In genomic region chr22:28678778-28679610, GRCh38 we compare ENCODE assay signal across 8 cellular contexts. TPM values are rescaled to one million over a fixed set of nuclear protein-coding genes. Genes with fewer than 3 reads are reported as not detected.
DNase-seq lines count a peak whose midpoint lies in the region; TF ChIP-seq lines count a peak whose summit lies in the region.
"Not testable (repeated sequence)": the region's sequence is repeated elsewhere in the genome, so short reads cannot be mapped to it uniquely, and the experiment has no call there.

No MANE protein-coding gene starts in this region.

- peak overlapping the region; percentile 30 for H3K9ac ChIP-seq in rectal smooth muscle tissue (ENCODE audit: low read length)

- H3K27ac ChIP-seq in rectal smooth muscle tissue (ENCODE audit: low read depth, low read length) (peak overlapping the region; percentile 40), urinary bladder (ENCODE audit: low read depth) (peak overlapping the region; percentile 43)

- H3K36me3 ChIP-seq in rectal smooth muscle tissue (ENCODE audit: control insufficient read depth, insufficient read depth, low read length); urinary bladder (ENCODE audit: insufficient read depth): not testable (repeated sequence)

- not testable (repeated sequence) for H3K27me3 Mint-ChIP-seq in brain

- peak overlapping the region; percentile 49 to 85 (median 74) for H3K27ac Mint-ChIP-seq in brain

- peaks cover 22% of the 10 kb centered on the region for H3K36me3 Mint-ChIP-seq in brain

- DNase-seq in EL (peak; percentile 26), NCI-H2081 (lab: John Stamatoyannopoulos, UW) (peak; percentile 29 to 33), globus pallidus (ENCODE audit: low spot score) (peak; percentile 8), lung microvascular endothelial cell (ENCODE audit: low read depth in 2 of 2) (peak; percentile 9 to 47)
- peak; percentile 30 for DNase-seq in activated CD4-positive, CD25-positive, alpha-beta regulatory T cell treated with anti-CD3 and anti-CD28 coated beads, Interleukin-2, amount 50 U/mL, for 72 hours

- not testable (repeated sequence) for H3K4me1 ChIP-seq in rectal smooth muscle tissue (ENCODE audit: control insufficient read depth, insufficient read depth, low read length); urinary bladder (ENCODE audit: insufficient read depth)

- H3K4me3 ChIP-seq in rectal smooth muscle tissue (ENCODE audit: low read length) (peak overlapping the region; percentile 78), urinary bladder (ENCODE audit: low read depth, low read length) (peak overlapping the region; percentile 85)

- H3K9me3 Mint-ChIP-seq in brain, result peaks cover 0 to 11% (median 4%) of the 10 kb centered on the region in 5 experiments

- 8% methylated on average over 58 of the region's 58 CpGs for WGBS in urinary bladder

- H3K27me3 ChIP-seq in rectal smooth muscle tissue (ENCODE audit: control insufficient read depth, insufficient read depth, low read length), result not testable (repeated sequence)

- not testable (repeated sequence) for TF ChIP-seq CTCF in brain (conservative IDR thresholded peaks at IDR 0.05)

- peaks cover 36% of the 10 kb centered on the region for H3K4me1 Mint-ChIP-seq in brain

- peak overlapping the region; percentile 90 to 93 (median 91) for H3K4me3 Mint-ChIP-seq in brain

RNA-seq across cellular contexts. Expression of gene TTC28, which starts 0.6 kb away (rescaled TPM):
- polyA plus RNA-seq in brain (ENCODE audit: insufficient read depth, low read depth, low replicate concordance) (8.2 TPM), urinary bladder (15.9 TPM)
- total RNA-seq in lung microvascular endothelial cell (10.7 and 14.9 TPM in 2 replicates), urinary bladder (81.9 TPM)

Comparison
In these comparisons a context has a peak if more than half of its experiments do, and no peak if none do; other contexts are left out.
1. Peak in every context shown above with its lines: DNase-seq, H3K4me3 ChIP-seq and H3K27ac ChIP-seq.